ENCODE assay signal across 1 cellular context in the genomic region with DNA sequence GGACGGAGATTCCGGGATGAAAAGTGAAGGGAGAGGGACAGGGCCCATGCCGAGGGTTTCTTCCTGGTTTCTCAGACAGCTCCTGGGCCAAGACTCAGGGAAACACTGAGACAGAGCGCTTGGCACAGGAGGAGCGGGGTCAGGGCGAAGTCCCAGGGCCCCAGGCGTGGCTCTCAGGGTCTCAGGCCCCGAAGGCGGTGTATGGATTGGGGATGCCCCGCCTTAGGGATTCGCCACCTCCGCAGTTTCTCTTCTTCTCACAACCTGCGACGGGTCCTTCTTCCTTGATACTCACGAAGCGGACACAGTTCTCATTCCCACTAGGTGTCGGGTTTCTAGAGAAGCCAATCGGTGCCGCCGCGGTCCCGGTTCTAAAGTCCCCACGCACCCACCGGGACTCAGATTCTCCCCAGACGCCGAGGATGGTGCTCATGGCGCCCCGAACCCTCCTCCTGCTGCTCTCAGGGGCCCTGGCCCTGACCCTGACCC.
TF ChIP-seq lines count a peak whose summit lies in the region.

No MANE protein-coding gene starts in this region.

TF ChIP-seq in GM12878, 131 proteins besides CTCF, POLR2A, EP300 and RAD21 (continued from another document):
- TF ChIP-seq, protein P1, sequence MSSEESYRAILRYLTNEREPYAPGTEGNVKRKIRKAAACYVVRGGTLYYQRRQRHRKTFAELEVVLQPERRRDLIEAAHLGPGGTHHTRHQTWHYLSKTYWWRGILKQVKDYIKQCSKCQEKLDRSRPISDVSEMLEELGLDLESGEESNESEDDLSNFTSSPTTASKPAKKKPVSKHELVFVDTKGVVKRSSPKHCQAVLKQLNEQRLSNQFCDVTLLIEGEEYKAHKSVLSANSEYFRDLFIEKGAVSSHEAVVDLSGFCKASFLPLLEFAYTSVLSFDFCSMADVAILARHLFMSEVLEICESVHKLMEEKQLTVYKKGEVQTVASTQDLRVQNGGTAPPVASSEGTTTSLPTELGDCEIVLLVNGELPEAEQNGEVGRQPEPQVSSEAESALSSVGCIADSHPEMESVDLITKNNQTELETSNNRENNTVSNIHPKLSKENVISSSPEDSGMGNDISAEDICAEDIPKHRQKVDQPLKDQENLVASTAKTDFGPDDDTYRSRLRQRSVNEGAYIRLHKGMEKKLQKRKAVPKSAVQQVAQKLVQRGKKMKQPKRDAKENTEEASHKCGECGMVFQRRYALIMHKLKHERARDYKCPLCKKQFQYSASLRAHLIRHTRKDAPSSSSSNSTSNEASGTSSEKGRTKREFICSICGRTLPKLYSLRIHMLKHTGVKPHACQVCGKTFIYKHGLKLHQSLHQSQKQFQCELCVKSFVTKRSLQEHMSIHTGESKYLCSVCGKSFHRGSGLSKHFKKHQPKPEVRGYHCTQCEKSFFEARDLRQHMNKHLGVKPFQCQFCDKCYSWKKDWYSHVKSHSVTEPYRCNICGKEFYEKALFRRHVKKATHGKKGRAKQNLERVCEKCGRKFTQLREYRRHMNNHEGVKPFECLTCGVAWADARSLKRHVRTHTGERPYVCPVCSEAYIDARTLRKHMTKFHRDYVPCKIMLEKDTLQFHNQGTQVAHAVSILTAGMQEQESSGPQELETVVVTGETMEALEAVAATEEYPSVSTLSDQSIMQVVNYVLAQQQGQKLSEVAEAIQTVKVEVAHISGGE (CRISPR knock-in tag; IDR thresholded peaks at IDR 0.05): no peak
- no peak; the same call in 1 of the 2 replicates for TF ChIP-seq CREM (IDR thresholded peaks at IDR 0.05; ENCODE audit: low read depth)
- TF ChIP-seq MXI1 (IDR thresholded peaks at IDR 0.05; ENCODE audit: low read depth, low read length): 0 out of 2 replicates have a peak, but pooled peaks have one; percentile 5
- no peak for TF ChIP-seq YY1 (IDR thresholded peaks at IDR 0.05; ENCODE audit: low read depth, low read length)
- TF ChIP-seq CREB1 (IDR thresholded peaks at IDR 0.05; ENCODE audit: low read depth): 0 out of 2 replicates have a peak, but pooled peaks have one; percentile 11
- no peak for TF ChIP-seq CHD4 (IDR thresholded peaks at IDR 0.05)
- no peak for TF ChIP-seq SMC3 (IDR thresholded peaks at IDR 0.05; ENCODE audit: borderline replicate concordance, low read length)
- no peak for TF ChIP-seq NR2F1 (conservative IDR thresholded peaks at IDR 0.05)
- TF ChIP-seq RB1 (IDR thresholded peaks at IDR 0.05; ENCODE audit: borderline replicate concordance): 0 out of 2 replicates have a peak, but pooled peaks have one; percentile 16
- TF ChIP-seq, protein P2, sequence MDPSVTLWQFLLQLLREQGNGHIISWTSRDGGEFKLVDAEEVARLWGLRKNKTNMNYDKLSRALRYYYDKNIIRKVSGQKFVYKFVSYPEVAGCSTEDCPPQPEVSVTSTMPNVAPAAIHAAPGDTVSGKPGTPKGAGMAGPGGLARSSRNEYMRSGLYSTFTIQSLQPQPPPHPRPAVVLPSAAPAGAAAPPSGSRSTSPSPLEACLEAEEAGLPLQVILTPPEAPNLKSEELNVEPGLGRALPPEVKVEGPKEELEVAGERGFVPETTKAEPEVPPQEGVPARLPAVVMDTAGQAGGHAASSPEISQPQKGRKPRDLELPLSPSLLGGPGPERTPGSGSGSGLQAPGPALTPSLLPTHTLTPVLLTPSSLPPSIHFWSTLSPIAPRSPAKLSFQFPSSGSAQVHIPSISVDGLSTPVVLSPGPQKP (IDR thresholded peaks at IDR 0.05; ENCODE audit: low read depth, low read length): no peak
